1 cellular context compared by ENCODE assay signal in the genomic region with DNA sequence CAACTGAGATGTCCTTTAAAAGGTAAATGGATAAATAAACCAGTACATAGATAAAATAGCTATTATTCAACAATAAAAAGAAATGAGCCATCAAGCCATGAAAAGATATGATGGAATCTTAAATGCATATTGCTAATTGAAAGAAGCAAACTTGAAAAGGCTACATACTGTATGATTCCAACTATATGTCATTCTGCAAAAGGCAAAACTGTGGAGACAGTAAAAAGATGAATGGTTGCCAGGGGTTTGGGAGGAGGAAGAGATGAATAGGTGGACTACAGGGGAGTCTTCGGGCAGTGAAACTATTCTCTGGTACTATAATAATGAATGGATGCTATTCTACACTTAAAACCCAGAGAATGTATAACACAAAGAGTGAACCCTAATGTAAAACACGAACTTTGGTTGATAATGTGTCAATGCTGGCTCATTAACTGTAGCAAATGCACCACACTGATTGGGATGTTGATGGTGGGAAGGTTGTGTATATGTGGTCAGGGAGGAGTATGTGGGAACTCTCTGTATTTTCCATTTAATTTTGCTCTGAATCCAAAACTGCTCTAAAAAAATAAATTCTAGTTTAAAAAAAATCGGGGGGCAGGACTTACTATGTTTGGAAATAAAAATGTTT.
TF ChIP-seq lines count a peak whose summit lies in the region.

No MANE protein-coding gene starts in this region.

TF ChIP-seq in GM12878, 131 proteins besides CTCF, POLR2A, EP300 and RAD21 (continued from another document):
- TF ChIP-seq E4F1 (IDR thresholded peaks at IDR 0.05; ENCODE audit: borderline replicate concordance, partially characterized antibody), result no peak
- TF ChIP-seq SRF (IDR thresholded peaks at IDR 0.05; ENCODE audit: low read depth in 2 of 2, low read length in 2 of 2), result no peak
- TF ChIP-seq, protein P1, sequence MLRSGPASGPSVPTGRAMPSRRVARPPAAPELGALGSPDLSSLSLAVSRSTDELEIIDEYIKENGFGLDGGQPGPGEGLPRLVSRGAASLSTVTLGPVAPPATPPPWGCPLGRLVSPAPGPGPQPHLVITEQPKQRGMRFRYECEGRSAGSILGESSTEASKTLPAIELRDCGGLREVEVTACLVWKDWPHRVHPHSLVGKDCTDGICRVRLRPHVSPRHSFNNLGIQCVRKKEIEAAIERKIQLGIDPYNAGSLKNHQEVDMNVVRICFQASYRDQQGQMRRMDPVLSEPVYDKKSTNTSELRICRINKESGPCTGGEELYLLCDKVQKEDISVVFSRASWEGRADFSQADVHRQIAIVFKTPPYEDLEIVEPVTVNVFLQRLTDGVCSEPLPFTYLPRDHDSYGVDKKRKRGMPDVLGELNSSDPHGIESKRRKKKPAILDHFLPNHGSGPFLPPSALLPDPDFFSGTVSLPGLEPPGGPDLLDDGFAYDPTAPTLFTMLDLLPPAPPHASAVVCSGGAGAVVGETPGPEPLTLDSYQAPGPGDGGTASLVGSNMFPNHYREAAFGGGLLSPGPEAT (IDR thresholded peaks at IDR 0.05; ENCODE audit: low read depth), result no peak
- no peak for TF ChIP-seq TARDBP (IDR thresholded peaks at IDR 0.05; ENCODE audit: borderline replicate concordance)
- TF ChIP-seq IRF4 (IDR thresholded peaks at IDR 0.05; ENCODE audit: low read depth, low read length), result no peak
- no peak for TF ChIP-seq ZNF274 (IDR thresholded peaks at IDR 0.05; ENCODE audit: insufficient read depth, insufficient read length)
- TF ChIP-seq ZBTB33 (IDR thresholded peaks at IDR 0.05), result no peak
- no peak for TF ChIP-seq STAT1 (conservative IDR thresholded peaks at IDR 0.05)
- no peak for TF ChIP-seq SMAD1 (IDR thresholded peaks at IDR 0.05; ENCODE audit: low read depth, partially characterized antibody)
- TF ChIP-seq JUNB (IDR thresholded peaks at IDR 0.05), result no peak
- TF ChIP-seq, protein P2, sequence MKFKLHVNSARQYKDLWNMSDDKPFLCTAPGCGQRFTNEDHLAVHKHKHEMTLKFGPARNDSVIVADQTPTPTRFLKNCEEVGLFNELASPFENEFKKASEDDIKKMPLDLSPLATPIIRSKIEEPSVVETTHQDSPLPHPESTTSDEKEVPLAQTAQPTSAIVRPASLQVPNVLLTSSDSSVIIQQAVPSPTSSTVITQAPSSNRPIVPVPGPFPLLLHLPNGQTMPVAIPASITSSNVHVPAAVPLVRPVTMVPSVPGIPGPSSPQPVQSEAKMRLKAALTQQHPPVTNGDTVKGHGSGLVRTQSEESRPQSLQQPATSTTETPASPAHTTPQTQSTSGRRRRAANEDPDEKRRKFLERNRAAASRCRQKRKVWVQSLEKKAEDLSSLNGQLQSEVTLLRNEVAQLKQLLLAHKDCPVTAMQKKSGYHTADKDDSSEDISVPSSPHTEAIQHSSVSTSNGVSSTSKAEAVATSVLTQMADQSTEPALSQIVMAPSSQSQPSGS (IDR thresholded peaks at IDR 0.05; ENCODE audit: low read length), result no peak
- TF ChIP-seq, protein P3, sequence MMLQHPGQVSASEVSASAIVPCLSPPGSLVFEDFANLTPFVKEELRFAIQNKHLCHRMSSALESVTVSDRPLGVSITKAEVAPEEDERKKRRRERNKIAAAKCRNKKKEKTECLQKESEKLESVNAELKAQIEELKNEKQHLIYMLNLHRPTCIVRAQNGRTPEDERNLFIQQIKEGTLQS (IDR thresholded peaks at IDR 0.05; ENCODE audit: borderline replicate concordance, extremely low read depth, low read depth, low read length), result no peak
- no peak for TF ChIP-seq NR2F1 (conservative IDR thresholded peaks at IDR 0.05)
